8 cellular contexts compared by ENCODE assay signal in genomic region chr10:84329094-84329611, GRCh38. TPM values are rescaled to one million over a fixed set of nuclear protein-coding genes. Genes with fewer than 3 reads are reported as not detected.
DNase-seq lines count a peak whose midpoint lies in the region; ATAC-seq, FAIRE-seq and TF ChIP-seq lines count a peak whose summit lies in the region.

No MANE protein-coding gene starts in this region.

- ATAC-seq in GM18502 (IDR thresholded peaks at IDR 0.05; ENCODE audit: poor library complexity, unreplicated experiment) (peak; percentile 37), HG03280 (IDR thresholded peaks at IDR 0.05; ENCODE audit: unreplicated experiment) (peak; percentile 8)

- H3K36me3 ChIP-seq in A673 (ENCODE audit: insufficient read depth, low read length, poor library complexity, severe bottlenecking) (no peaks in the 10 kb centered on the region), adrenal gland (replicated peaks in 1 of 2) (no peaks in the 10 kb centered on the region), kidney (ENCODE audit: control insufficient read depth in 1 of 2, insufficient read depth in 2 of 2, low read length in 2 of 2) (no peaks in the 10 kb centered on the region)

- H3K27ac ChIP-seq in A673 (ENCODE audit: low read depth, low read length, poor library complexity, severe bottlenecking) (peak overlapping the region; percentile 84), adrenal gland (peak overlapping the region; percentile 80 to 99 (median 87)), kidney (ENCODE audit: low read depth in 2 of 2, low read length in 2 of 2) (peak overlapping the region; percentile 88 to 94)

- H3K4me1 ChIP-seq in A673 (ENCODE audit: insufficient read depth, low read length, poor library complexity, severe bottlenecking) (peaks cover 10% of the 10 kb centered on the region), adrenal gland (replicated peaks in 1 of 2) (peaks cover 6 to 25% of the 10 kb centered on the region in 2 donors), kidney (ENCODE audit: control insufficient read depth in 1 of 2, insufficient read depth in 1 of 2, low read depth in 1 of 2, low read length in 2 of 2) (peaks cover 4 to 8% of the 10 kb centered on the region in 2 donors)

- H3K9ac ChIP-seq in kidney (ENCODE audit: low read length in 2 of 2), result peak overlapping the region; percentile 74 to 90

- H3K27me3 ChIP-seq in A673 (replicated peaks; ENCODE audit: insufficient read depth, low read depth, low read length, poor library complexity) (no peaks in the 10 kb centered on the region), adrenal gland (no peaks in the 10 kb centered on the region)

- H3K4me3 ChIP-seq in A673 (ENCODE audit: low read depth, low read length, poor library complexity, severe bottlenecking), result peak overlapping the region; percentile 97
- peak overlapping the region in 3 of 4 donors; percentile 55 to 98 (median 90) for H3K4me3 ChIP-seq in adrenal gland
- H3K4me3 ChIP-seq in kidney (ENCODE audit: low read length in 2 of 2), result peak overlapping the region; percentile 77 to 84

- FAIRE-seq in kidney (lab: Jason Lieb, UNC), result no peak

- TF ChIP-seq CTCF in A673 (conservative IDR thresholded peaks at IDR 0.05; ENCODE audit: low read depth, low read length) (no peak), adrenal gland (IDR thresholded peaks at IDR 0.05) (no peak), kidney (IDR thresholded peaks at IDR 0.05; ENCODE audit: borderline replicate concordance, extremely low read depth, insufficient read depth) (no peak)

- 2 to 5% (median 4%) methylated on average over 9 to 12 of the region's 12 CpGs for WGBS in adrenal gland, 4 donors

- POLR2A ChIA-PET in A673 (lab: Charles Lee; ENCODE audit: low non-redundant PET), result no interaction called here

- H3K9me3 ChIP-seq in A673 (ENCODE audit: low read depth, low read length, poor library complexity, severe bottlenecking) (no peaks in the 10 kb centered on the region), adrenal gland (replicated peaks in 1 of 3) (no peaks in the 10 kb centered on the region), kidney (ENCODE audit: control insufficient read depth in 1 of 2, low read length in 2 of 2) (no peaks in the 10 kb centered on the region)

- TF ChIP-seq POLR2A in adrenal gland (IDR thresholded peaks at IDR 0.05), result no peak

- intact Hi-C loops in A673 (cut with micrococcal nuclease; ENCODE audit: unreplicated experiment) (no loop called here), adrenal gland (cut with DNase I) (no loop called here), kidney (cut with DNase I) (no loop called here)

- CTCF ChIA-PET in A673 (lab: Charles Lee), result interaction anchor here (1.3 kb wide), 1 partner anchor 211 kb away, joined by 3 read pairs; no protein-coding TSS in a partner anchor

- DNase-seq in A673 (ENCODE audit: low spot score) (peak; percentile 72), SK-N-DZ (ENCODE audit: low spot score) (peak; percentile 63), adrenal gland (peak in 5 of 7 donors; percentile 35 to 67 (median 39)), kidney (no peak), retina (no peak)
- peak; percentile 67 to 77 for DNase-seq in stimulated activated CD4-positive, alpha-beta T cell treated with anti-CD3 and anti-CD28 coated beads, Interleukin-4, amount 100 ng/mL, for 4 hours

- TSS peak; percentile 41 for BruUV-seq in A673 (replicated peaks; lab: Mats Ljungman, UMichigan)

RNA-seq across cellular contexts. Expression of gene CCSER2, which starts 0.8 kb away (rescaled TPM):
- 44.1 and 44.4 TPM in 2 replicates for total RNA-seq in A673 (2021)
- 12.6 and 14.2 TPM in 2 replicates for polyA plus RNA-seq in SK-N-DZ (2014; cell fraction: cytosol; rRNA removed)
- polyA plus RNA-seq in SK-N-DZ (2014; cell fraction: nucleus; rRNA removed), result 8.4 and 10.2 TPM in 2 replicates
- 10 to 100 TPM; 22.2 to 63.9 (median 39.1) TPM for total RNA-seq in adrenal gland
- 10 to 100 TPM in 1 of 3 donors, 1 to 10 TPM in 2; 8.3 to 49.2 (median 8.6) TPM for polyA plus RNA-seq in adrenal gland
- 46.4 TPM for total RNA-seq in kidney
- polyA plus RNA-seq in kidney (ENCODE audit: insufficient read depth, low read depth, low replicate concordance), result 12.6 TPM

Comparison
In these comparisons a context has a peak if more than half of its experiments do, and no peak if none do; other contexts are left out.
1. DNase-seq: peak in A673 (single experiment), SK-N-DZ (single experiment), adrenal gland (5 of 7) and stimulated activated CD4-positive, alpha-beta T cell treated with anti-CD3 and anti-CD28 coated beads, Interleukin-4, amount 100 ng/mL, for 4 hours (2 of 2); none in kidney (single experiment) and retina (single experiment).
2. Peak in every context shown above with its lines, with median percentiles within 50 percentile points of each other: H3K27ac ChIP-seq and H3K4me3 ChIP-seq.